ENCODE assay signal across 8 cellular contexts in genomic region chr5:14663734-14664269, GRCh38. TPM values are rescaled to one million over a fixed set of nuclear protein-coding genes. Genes with fewer than 3 reads are reported as not detected.
DNase-seq lines count a peak whose midpoint lies in the region; ATAC-seq and TF ChIP-seq lines count a peak whose summit lies in the region.

No MANE protein-coding gene starts in this region.

- no peaks in the 10 kb centered on the region for H3K27me3 Mint-ChIP-seq in dendritic cell treated with granulocyte-macrophage colony-stimulating factor and Interleukin-4, amounts not matched to agents 40 ng/mL and 50 ng/mL, for 4 days
- H3K27me3 Mint-ChIP-seq in mesothelial cell of epicardium (ENCODE audit: low read depth) = no peaks in the 10 kb centered on the region

- peak overlapping the region; percentile 86 for H3K4me3 ChIP-seq in AG04450 (ENCODE audit: low read depth, low read length)
- H3K4me3 ChIP-seq in aorta (ENCODE audit: low read length in 2 of 2) = peak overlapping the region; percentile 37 to 98

- H3K27me3 ChIP-seq in AG04450 (ENCODE audit: control insufficient read depth, insufficient read depth, low read length) (no peaks in the 10 kb centered on the region), aorta (ENCODE audit: control insufficient read depth in 1 of 2, insufficient read depth in 2 of 2, low read length in 1 of 2) (no peaks in the 10 kb centered on the region)

- intact Hi-C loops in dendritic cell treated with granulocyte-macrophage colony-stimulating factor and Interleukin-4, amounts not matched to agents 40 ng/mL and 50 ng/mL, for 4 days (cut with micrococcal nuclease) = no loop called here
- intact Hi-C loops in aorta (cut with DNase I) = no loop called here

- CTCF ChIA-PET in AG04450 (lab: Charles Lee) = no interaction called here

- H3K9me3 ChIP-seq in AG04450 (ENCODE audit: control insufficient read depth, insufficient read depth, low read length) (no peaks in the 10 kb centered on the region; the same call in 1 of the 2 replicates), aorta (ENCODE audit: control insufficient read depth, low read length) (no peaks in the 10 kb centered on the region)

- no peak for TF ChIP-seq CTCF in AG04450 (IDR thresholded peaks at IDR 0.05; ENCODE audit: low read depth, low read length)
- TF ChIP-seq CTCF in mesothelial cell of epicardium (IDR thresholded peaks at IDR 0.05; ENCODE audit: unreplicated experiment) = no peak

- H3K27ac ChIP-seq in AG04450 (ENCODE audit: low read depth, low read length) (peak overlapping the region; percentile 82), aorta (ENCODE audit: low read depth in 1 of 2, low read length in 2 of 2) (peak overlapping the region; percentile 58 to 78)

- peak overlapping the region; percentile 90 for H3K27ac Mint-ChIP-seq in dendritic cell treated with granulocyte-macrophage colony-stimulating factor and Interleukin-4, amounts not matched to agents 40 ng/mL and 50 ng/mL, for 4 days
- H3K27ac Mint-ChIP-seq in mesothelial cell of epicardium = peak overlapping the region; percentile 97

- no peaks in the 10 kb centered on the region for H3K9me3 Mint-ChIP-seq in dendritic cell treated with granulocyte-macrophage colony-stimulating factor and Interleukin-4, amounts not matched to agents 40 ng/mL and 50 ng/mL, for 4 days
- no peaks in the 10 kb centered on the region for H3K9me3 Mint-ChIP-seq in mesothelial cell of epicardium

- POLR2A ChIA-PET in AG04450 (lab: Yijun Ruan, JAX) = interaction anchor here (0.5 kb wide), 1 partner anchor 207 kb away, joined by 5 read pairs; no protein-coding TSS in a partner anchor

- whole genome bisulfite sequencing in aorta, 2 donors = 1% methylated on average over 24 of the region's 24 CpGs

- H3K36me3 Mint-ChIP-seq in dendritic cell treated with granulocyte-macrophage colony-stimulating factor and Interleukin-4, amounts not matched to agents 40 ng/mL and 50 ng/mL, for 4 days (ENCODE audit: low read depth) = peaks cover 23% of the 10 kb centered on the region
- H3K36me3 Mint-ChIP-seq in mesothelial cell of epicardium = no peaks in the 10 kb centered on the region

- H3K4me1 Mint-ChIP-seq in dendritic cell treated with granulocyte-macrophage colony-stimulating factor and Interleukin-4, amounts not matched to agents 40 ng/mL and 50 ng/mL, for 4 days (ENCODE audit: low read depth) = peaks cover 44% of the 10 kb centered on the region
- H3K4me1 Mint-ChIP-seq in mesothelial cell of epicardium = peaks cover 30% of the 10 kb centered on the region

- ATAC-seq in GM18502 (IDR thresholded peaks at IDR 0.05; ENCODE audit: poor library complexity, unreplicated experiment) = peak; percentile 21
- peak; percentile 21 for ATAC-seq in HG03135 (IDR thresholded peaks at IDR 0.05; ENCODE audit: unreplicated experiment)
- ATAC-seq in aorta (ENCODE audit: low FRiP score) = peak; percentile 58
- ATAC-seq in GM18858 (IDR thresholded peaks at IDR 0.05; ENCODE audit: unreplicated experiment) = no peak

- peak overlapping the region; percentile 83 for H3K4me3 Mint-ChIP-seq in dendritic cell treated with granulocyte-macrophage colony-stimulating factor and Interleukin-4, amounts not matched to agents 40 ng/mL and 50 ng/mL, for 4 days
- H3K4me3 Mint-ChIP-seq in mesothelial cell of epicardium = peak overlapping the region; percentile 94

- no peak for DNase-seq in AG04450 (ENCODE audit: low read depth, low spot score)
- DNase-seq in OCI-M1 (lab: John Stamatoyannopoulos, UW) = peak; percentile 67
- DNase-seq in mesothelial cell of epicardium (ENCODE audit: low spot score in 2 of 2, unreplicated experiment in 2 of 2) = no peak
- peak in 1 of 2 donors; percentile 49 for DNase-seq in aorta

- H3K4me1 ChIP-seq in aorta (ENCODE audit: control insufficient read depth in 1 of 2, insufficient read depth in 2 of 2, low read length in 2 of 2) = peaks cover 1 to 4% of the 10 kb centered on the region in 2 donors

- H3K36me3 ChIP-seq in aorta (ENCODE audit: control insufficient read depth in 1 of 2, insufficient read depth in 2 of 2, low read length in 1 of 2) = no peaks in the 10 kb centered on the region

RNA-seq across cellular contexts. Expression of gene OTULIN, which starts 0.7 kb away (rescaled TPM):
- 10.9 and 14.0 TPM in 2 replicates for polyA plus RNA-seq in AG04450 (2011; rRNA removed)
- polyA minus RNA-seq in AG04450 (2011; rRNA and poly(A)+ RNA removed) = 20.0 and 27.6 TPM in 2 replicates
- 25.1 to 28.7 TPM (median 27.4 TPM) in 3 replicates for total RNA-seq in mesothelial cell of epicardium
- 10 to 100 TPM; 48.7 to 60.4 TPM for total RNA-seq in aorta
- 10 to 100 TPM in 1 of 2 donors, 1 to 10 TPM in 1; 8.6 to 12.5 TPM for polyA plus RNA-seq in aorta
